8 cellular contexts compared by ENCODE assay signal in the genomic region with DNA sequence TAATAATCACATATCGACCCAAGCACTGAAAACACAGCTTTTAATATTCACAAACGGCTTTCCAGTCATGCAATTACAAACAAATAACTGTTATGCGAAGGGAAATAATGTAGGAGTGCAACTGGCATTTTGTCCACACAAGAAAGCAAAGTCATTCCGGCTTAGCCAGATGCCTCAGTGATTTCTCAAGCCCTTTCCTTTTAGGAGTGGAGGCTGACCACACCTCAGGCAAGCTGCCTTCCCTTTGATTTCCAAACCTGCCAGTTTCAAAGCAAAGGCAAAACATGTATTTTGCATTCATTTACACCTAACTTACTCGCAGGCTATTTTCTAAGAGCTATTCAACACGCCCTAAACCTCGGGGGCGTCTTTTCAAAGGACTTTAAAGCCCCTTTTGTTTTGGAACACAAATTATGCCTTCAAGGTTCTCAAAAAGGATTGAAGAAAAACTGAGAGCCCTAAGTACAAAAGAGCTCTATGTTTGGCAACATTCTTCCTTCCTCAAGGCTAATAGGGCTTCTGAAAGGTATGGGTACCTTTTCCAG.
"Had no signal": no experiment of that assay in that cellular context is flagged by ENCODE, and none has a peak within 500 bp of the region (broad histone marks: within the 10 kb centered on the region; RNA-seq: fewer than 3 reads in every experiment).

No MANE protein-coding gene starts in this region.

- H3K9me3 Mint-ChIP-seq: stimulated activated effector memory CD8-positive, alpha-beta T cell treated with anti-CD3 and anti-CD28 coated beads, Interleukin-12 subunit alpha, Interleukin-12 subunit beta, amount 100 ng/mL, for 72 hours had no signal

- DNase-seq: activated CD4-positive, alpha-beta T cell treated with anti-CD3 and anti-CD28 coated beads, Interleukin-2, amount 50 U/mL, for 4 hours; activated effector memory CD4-positive, alpha-beta T cell treated with Interleukin-2 at 50 U/mL for 16 hours; activated T-cell treated with anti-CD3 and anti-CD28 coated beads, Interleukin-2, amount 50 U/mL, for 1 hour; dorsolateral prefrontal cortex; lower lobe of right lung; naive thymus-derived CD4-positive, alpha-beta T cell had no signal

- H3K36me3 Mint-ChIP-seq: activated naive CD8-positive, alpha-beta T cell; naive thymus-derived CD4-positive, alpha-beta T cell; stimulated activated effector memory CD8-positive, alpha-beta T cell treated with anti-CD3 and anti-CD28 coated beads, Interleukin-12 subunit alpha, Interleukin-12 subunit beta, amount 100 ng/mL, for 72 hours had no signal

- H3K27ac Mint-ChIP-seq: activated naive CD8-positive, alpha-beta T cell; naive thymus-derived CD4-positive, alpha-beta T cell; stimulated activated effector memory CD8-positive, alpha-beta T cell treated with anti-CD3 and anti-CD28 coated beads, Interleukin-12 subunit alpha, Interleukin-12 subunit beta, amount 100 ng/mL, for 72 hours had no signal

- H3K4me3 Mint-ChIP-seq: activated naive CD8-positive, alpha-beta T cell; naive thymus-derived CD4-positive, alpha-beta T cell; stimulated activated effector memory CD8-positive, alpha-beta T cell treated with anti-CD3 and anti-CD28 coated beads, Interleukin-12 subunit alpha, Interleukin-12 subunit beta, amount 100 ng/mL, for 72 hours had no signal

- H3K4me1 Mint-ChIP-seq: stimulated activated effector memory CD8-positive, alpha-beta T cell treated with anti-CD3 and anti-CD28 coated beads, Interleukin-12 subunit alpha, Interleukin-12 subunit beta, amount 100 ng/mL, for 72 hours had no signal

- ATAC-seq: lower lobe of right lung; naive thymus-derived CD4-positive, alpha-beta T cell; stimulated activated effector memory CD8-positive, alpha-beta T cell treated with anti-CD3 and anti-CD28 coated beads, Interleukin-12 subunit alpha, Interleukin-12 subunit beta, amount 100 ng/mL, for 72 hours had no signal
